12 cellular contexts compared by ENCODE assay signal in genomic region chr16:78749745-78750268, GRCh38.
DNase-seq lines count a peak whose midpoint lies in the region; ATAC-seq and TF ChIP-seq lines count a peak whose summit lies in the region.
"Had no signal": no experiment of that assay in that cellular context is flagged by ENCODE, and none has a peak within 500 bp of the region (broad histone marks: within the 10 kb centered on the region; RNA-seq: fewer than 3 reads in every experiment).

No MANE protein-coding gene starts in this region.

- peak overlapping the region; percentile 30 for H3K4me3 ChIP-seq in MM.1S (ENCODE audit: low read length)
- H3K4me3 ChIP-seq in GM23248: no peak overlapping the region

- H3K4me1 Mint-ChIP-seq in stimulated activated naive CD8-positive, alpha-beta T cell treated with anti-CD3 and anti-CD28 coated beads, Interleukin-15, Interleukin-2, amounts not matched to agents 100 ng/mL and 50 ng/mL, for 24 hours (ENCODE audit: low read depth): peaks cover 27% of the 10 kb centered on the region
- peaks cover 21% of the 10 kb centered on the region for H3K4me1 Mint-ChIP-seq in activated naive CD4-positive, alpha-beta T cell treated with anti-CD3 and anti-CD28 coated beads for 36 hours (ENCODE audit: low read depth)

- H3F3A ChIP-seq in MM.1S (ENCODE audit: insufficient read depth, low read length): peaks cover 83% of the 10 kb centered on the region
- no peaks in the 10 kb centered on the region for H3F3A ChIP-seq in GM23248 (ENCODE audit: insufficient read depth)

- no peak for DNase-seq in stimulated activated naive CD8-positive, alpha-beta T cell treated with anti-CD3 and anti-CD28 coated beads, Interleukin-15, Interleukin-2, amounts not matched to agents 100 U/mL and 50 U/mL, for 24 hours
- DNase-seq in MM.1S (no peak), CD1c-positive myeloid dendritic cell (ENCODE audit: extremely low spot score) (no peak), medulla oblongata (ENCODE audit: extremely low spot score) (no peak), GM23248 (no peak)
- DNase-seq in activated naive CD4-positive, alpha-beta T cell treated with anti-CD3 and anti-CD28 coated beads for 36 hours: no peak
- DNase-seq: activated gamma-delta T cell, NCI-H524 treated with DMSO at 0.1 percent for 48 hours had no signal

- H3K36me3 Mint-ChIP-seq in stimulated activated naive CD8-positive, alpha-beta T cell treated with anti-CD3 and anti-CD28 coated beads, Interleukin-15, Interleukin-2, amounts not matched to agents 100 ng/mL and 50 ng/mL, for 24 hours (ENCODE audit: low read depth): peaks cover 6% of the 10 kb centered on the region
- H3K36me3 Mint-ChIP-seq in activated naive CD4-positive, alpha-beta T cell treated with anti-CD3 and anti-CD28 coated beads for 36 hours (ENCODE audit: low read depth): no peaks in the 10 kb centered on the region

- H3K27me3 ChIP-seq in MM.1S (replicated peaks; ENCODE audit: insufficient read depth, low read length) (no peaks in the 10 kb centered on the region), GM23248 (replicated peaks; ENCODE audit: insufficient read depth) (no peaks in the 10 kb centered on the region)

- H3K4me2 ChIP-seq in MM.1S (ENCODE audit: low read depth, low read length) (peak overlapping the region; percentile 69), GM23248 (ENCODE audit: unreplicated experiment) (no peak overlapping the region)

- peaks cover 91% of the 10 kb centered on the region for H4K20me1 ChIP-seq in MM.1S (ENCODE audit: insufficient read depth, low read length)
- H4K20me1 ChIP-seq in GM23248 (ENCODE audit: insufficient read depth): no peaks in the 10 kb centered on the region

- H3K9me3 ChIP-seq in MM.1S (replicated peaks; ENCODE audit: insufficient read depth, low read length) (no peaks in the 10 kb centered on the region), GM23248 (ENCODE audit: low read depth) (no peaks in the 10 kb centered on the region)

- H3K36me3 ChIP-seq in MM.1S (replicated peaks; ENCODE audit: insufficient read depth, low read length) (no peaks in the 10 kb centered on the region; the same call in 1 of the 2 replicates), GM23248 (ENCODE audit: low read depth) (no peaks in the 10 kb centered on the region)

- H3K27ac Mint-ChIP-seq in stimulated activated naive CD8-positive, alpha-beta T cell treated with anti-CD3 and anti-CD28 coated beads, Interleukin-15, Interleukin-2, amounts not matched to agents 100 ng/mL and 50 ng/mL, for 24 hours: no peak overlapping the region
- no peak overlapping the region for H3K27ac Mint-ChIP-seq in activated naive CD4-positive, alpha-beta T cell treated with anti-CD3 and anti-CD28 coated beads for 36 hours
- H3K27ac Mint-ChIP-seq: T-helper 1 cell treated with Interleukin-12 subunit alpha and Interleukin-12 subunit beta and Interleukin-4 antibody, amounts not matched to agents 30 μg/mL and 1 μg/mL, for 36 hours had no signal

- H3K4me1 ChIP-seq in MM.1S (ENCODE audit: low read length) (peaks cover 48% of the 10 kb centered on the region), GM23248 (ENCODE audit: insufficient read depth) (no peaks in the 10 kb centered on the region)

- H3K9ac ChIP-seq in MM.1S (ENCODE audit: low read length) (peak overlapping the region; percentile 35; the same call in 1 of the 2 replicates), GM23248 (no peak overlapping the region)
- H3K9ac ChIP-seq: parathyroid adenoma had no signal

- intact Hi-C loops in activated naive CD4-positive, alpha-beta T cell treated with anti-CD3 and anti-CD28 coated beads for 36 hours (cut with micrococcal nuclease): no loop called here

- CTCF ChIA-PET in activated naive CD4-positive, alpha-beta T cell treated with anti-CD3 and anti-CD28 coated beads for 36 hours (lab: Charles Lee): no interaction called here

- H3K4me3 Mint-ChIP-seq in stimulated activated naive CD8-positive, alpha-beta T cell treated with anti-CD3 and anti-CD28 coated beads, Interleukin-15, Interleukin-2, amounts not matched to agents 100 ng/mL and 50 ng/mL, for 24 hours: peak overlapping the region; percentile 54
- no peak overlapping the region for H3K4me3 Mint-ChIP-seq in activated naive CD4-positive, alpha-beta T cell treated with anti-CD3 and anti-CD28 coated beads for 36 hours

- no peaks in the 10 kb centered on the region for H3K9me3 Mint-ChIP-seq in stimulated activated naive CD8-positive, alpha-beta T cell treated with anti-CD3 and anti-CD28 coated beads, Interleukin-15, Interleukin-2, amounts not matched to agents 100 ng/mL and 50 ng/mL, for 24 hours
- no peaks in the 10 kb centered on the region for H3K9me3 Mint-ChIP-seq in activated naive CD4-positive, alpha-beta T cell treated with anti-CD3 and anti-CD28 coated beads for 36 hours
- H3K9me3 Mint-ChIP-seq: T-helper 1 cell treated with Interleukin-12 subunit alpha and Interleukin-12 subunit beta and Interleukin-4 antibody, amounts not matched to agents 30 μg/mL and 1 μg/mL, for 36 hours had no signal

- no peak for TF ChIP-seq CTCF in MM.1S (IDR thresholded peaks at IDR 0.05; ENCODE audit: low read length)

- peaks cover 98% of the 10 kb centered on the region for H3K79me2 ChIP-seq in MM.1S (ENCODE audit: low read length)
- H3K79me2 ChIP-seq in GM23248 (ENCODE audit: insufficient read depth): no peaks in the 10 kb centered on the region

- no peaks in the 10 kb centered on the region for H3K27me3 Mint-ChIP-seq in stimulated activated naive CD8-positive, alpha-beta T cell treated with anti-CD3 and anti-CD28 coated beads, Interleukin-15, Interleukin-2, amounts not matched to agents 100 ng/mL and 50 ng/mL, for 24 hours
- H3K27me3 Mint-ChIP-seq in activated naive CD4-positive, alpha-beta T cell treated with anti-CD3 and anti-CD28 coated beads for 36 hours (ENCODE audit: low read depth): no peaks in the 10 kb centered on the region

- in situ Hi-C loops in GM23248 (cut with MboI): no loop called here

- H2AFZ ChIP-seq in MM.1S (ENCODE audit: low read length): no peak overlapping the region
- no peak overlapping the region for H2AFZ ChIP-seq in GM23248
- H2AFZ ChIP-seq: parathyroid adenoma had no signal

- H3K27ac ChIP-seq in MM.1S (ENCODE audit: low read length) (peak overlapping the region; percentile 78; the same call in 1 of the 2 replicates), GM23248 (no peak overlapping the region)
- H3K27ac ChIP-seq: parathyroid adenoma had no signal

- no peak for ATAC-seq in stimulated activated naive CD8-positive, alpha-beta T cell treated with anti-CD3 and anti-CD28 coated beads, Interleukin-15, Interleukin-2, amounts not matched to agents 100 U/mL and 50 U/mL, for 24 hours
- peak; percentile 81 for ATAC-seq in HG02759 (IDR thresholded peaks at IDR 0.05; ENCODE audit: unreplicated experiment)

- H3K9me2 ChIP-seq in MM.1S (replicated peaks; ENCODE audit: insufficient read depth, low read length): no peaks in the 10 kb centered on the region
- no peaks in the 10 kb centered on the region for H3K9me2 ChIP-seq in GM23248 (ENCODE audit: insufficient read depth)

- 56 to 71% methylated on average over 4 of the region's 4 CpGs for WGBS in GM23248 (ENCODE audit: low coverage in 1 of 2, low lambda C conversion rate in 2 of 2, missing lambda C conversion rate in 2 of 2), 2 experiments
